ENCODE assay signal across 8 cellular contexts in the genomic region with DNA sequence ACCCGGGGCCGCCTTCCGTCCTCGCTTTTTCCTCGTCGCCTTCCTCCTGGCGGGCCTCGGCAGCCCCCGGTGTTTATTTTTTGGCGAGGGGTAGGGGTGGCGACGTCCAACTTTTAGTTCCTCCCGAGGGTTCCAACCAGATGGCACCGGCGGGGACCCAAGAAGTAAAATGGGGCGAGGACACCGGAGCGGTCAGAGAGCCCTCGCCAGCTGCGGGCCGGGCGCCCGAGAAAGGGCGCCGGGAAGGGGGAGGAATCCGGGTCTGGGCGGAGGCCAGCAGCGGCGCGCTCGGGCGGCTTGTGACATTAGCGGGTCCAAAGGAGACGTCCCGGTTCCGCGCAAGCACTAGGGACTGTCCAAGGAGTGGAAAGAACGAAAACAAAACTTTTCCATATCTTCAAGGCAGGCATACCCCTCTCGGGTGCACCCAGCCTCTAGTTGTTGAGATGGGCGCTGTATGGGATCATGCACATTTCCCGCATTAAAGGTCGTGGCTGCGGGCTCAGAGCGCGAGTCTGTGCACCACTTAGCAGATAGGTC. TPM values are rescaled to one million over a fixed set of nuclear protein-coding genes. Genes with fewer than 3 reads are reported as not detected.
DNase-seq lines count a peak whose midpoint lies in the region; ATAC-seq and TF ChIP-seq lines count a peak whose summit lies in the region.

No MANE protein-coding gene starts in this region.

- H3K18ac ChIP-seq in mesenchymal stem cell (ENCODE audit: low read depth in 1 of 2, low read length in 2 of 2) = peak overlapping the region; percentile 88 to 89

- H3K9me3 Mint-ChIP-seq in CD8-positive, alpha-beta T cell = no peaks in the 10 kb centered on the region
- H3K9me3 Mint-ChIP-seq in activated CD8-positive, alpha-beta T cell treated with anti-CD3 and anti-CD28 coated beads for 36 hours = no peaks in the 10 kb centered on the region

- peak overlapping the region; percentile 38 to 90 for H3K14ac ChIP-seq in mesenchymal stem cell (ENCODE audit: low read length in 2 of 2)

- H3K4me2 ChIP-seq in mesenchymal stem cell (ENCODE audit: low read length, poor library complexity, severe bottlenecking) = peak overlapping the region; percentile 51

- DNase-seq in CD8-positive, alpha-beta T cell = peak in 2 of 7 experiments; percentile 11 to 26
- peak; percentile 39 for DNase-seq in HK-2 (ENCODE audit: unreplicated experiment)
- DNase-seq in activated CD8-positive, alpha-beta T cell treated with anti-CD3 and anti-CD28 coated beads for 36 hours = peak; percentile 26
- no peak for DNase-seq in epithelial cell of esophagus (ENCODE audit: low read depth)
- peak; percentile 60 for DNase-seq in mesenchymal stem cell
- peak; percentile 59 for DNase-seq in superior temporal gyrus (ENCODE audit: extremely low spot score)

- H3K27me3 ChIP-seq in CD8-positive, alpha-beta T cell (ENCODE audit: insufficient read depth, low read length) = no peaks in the 10 kb centered on the region
- no peaks in the 10 kb centered on the region for H3K27me3 ChIP-seq in mesenchymal stem cell (ENCODE audit: control insufficient read depth in 1 of 2, insufficient read depth in 1 of 2, low read length in 2 of 2)

- H3K79me1 ChIP-seq in mesenchymal stem cell (replicated peaks; ENCODE audit: low read length, poor library complexity, severe bottlenecking) = peaks cover 9% of the 10 kb centered on the region

- H2BK120ac ChIP-seq in mesenchymal stem cell (ENCODE audit: low read depth, low read length) = peak overlapping the region; percentile 98

- H3K27ac Mint-ChIP-seq in CD8-positive, alpha-beta T cell = peak overlapping the region; percentile 76
- peak overlapping the region; percentile 55 for H3K27ac Mint-ChIP-seq in activated CD8-positive, alpha-beta T cell treated with anti-CD3 and anti-CD28 coated beads for 36 hours

- ATAC-seq in CD8-positive, alpha-beta T cell = peak; percentile 12
- ATAC-seq in GM19467 (IDR thresholded peaks at IDR 0.05; ENCODE audit: unreplicated experiment) = peak; percentile 9
- peak; percentile 22 for ATAC-seq in activated CD8-positive, alpha-beta T cell treated with anti-CD3 and anti-CD28 coated beads for 36 hours
- ATAC-seq in activated CD4-positive, CD25-positive, alpha-beta regulatory T cell treated with anti-CD3 and anti-CD28 coated beads, Interleukin-2, amount 50 U/mL, for 24 hours = no peak

- WGBS in mesenchymal stem cell = 2% methylated on average over 43 of the region's 45 CpGs

- no peaks in the 10 kb centered on the region for H3K4me1 ChIP-seq in CD8-positive, alpha-beta T cell (ENCODE audit: insufficient read depth, low read length)
- peaks cover 8% of the 10 kb centered on the region for H3K4me1 ChIP-seq in mesenchymal stem cell (ENCODE audit: control insufficient read depth, insufficient read depth, low read depth, low read length)

- peak overlapping the region; percentile 83 for H4K91ac ChIP-seq in mesenchymal stem cell (ENCODE audit: low read length)

- peak overlapping the region; percentile 82 to 92 for H3K4ac ChIP-seq in mesenchymal stem cell (ENCODE audit: low read depth in 1 of 2, low read length in 2 of 2)

- peak overlapping the region; percentile 58 for H2AFZ ChIP-seq in mesenchymal stem cell (ENCODE audit: low read depth, low read length)

- H2BK12ac ChIP-seq in mesenchymal stem cell (ENCODE audit: low read length in 2 of 2) = peak overlapping the region in 1 of 2 experiments; percentile 10

- peak overlapping the region; percentile 90 for H3K9ac ChIP-seq in mesenchymal stem cell (ENCODE audit: low read length)

- no peak for TF ChIP-seq CTCF in CD8-positive, alpha-beta T cell (IDR thresholded peaks at IDR 0.05)
- no peak for TF ChIP-seq CTCF in activated CD8-positive, alpha-beta T cell treated with anti-CD3 and anti-CD28 coated beads for 36 hours (IDR thresholded peaks at IDR 0.05)
- TF ChIP-seq CTCF in epithelial cell of esophagus (IDR thresholded peaks at IDR 0.05; ENCODE audit: insufficient read depth, low read depth, low read length, missing control alignments) = no peak

- peak overlapping the region in 1 of 2 experiments; percentile 51 for H3K23ac ChIP-seq in mesenchymal stem cell (ENCODE audit: low read length in 2 of 2)

- no peaks in the 10 kb centered on the region for H3K36me3 Mint-ChIP-seq in CD8-positive, alpha-beta T cell
- H3K36me3 Mint-ChIP-seq in activated CD8-positive, alpha-beta T cell treated with anti-CD3 and anti-CD28 coated beads for 36 hours (ENCODE audit: low read depth) = peaks cover 12% of the 10 kb centered on the region

- peaks cover 31% of the 10 kb centered on the region for H3K27me3 Mint-ChIP-seq in CD8-positive, alpha-beta T cell (ENCODE audit: low read depth)
- H3K27me3 Mint-ChIP-seq in activated CD8-positive, alpha-beta T cell treated with anti-CD3 and anti-CD28 coated beads for 36 hours = peaks cover 29% of the 10 kb centered on the region

- H2BK15ac ChIP-seq in mesenchymal stem cell (ENCODE audit: low read depth, poor library complexity, severe bottlenecking) = peak overlapping the region; percentile 98

- no peak overlapping the region for H2AK5ac ChIP-seq in mesenchymal stem cell (ENCODE audit: low read length, severe bottlenecking)

- peak overlapping the region; percentile 60 for H2BK5ac ChIP-seq in mesenchymal stem cell (ENCODE audit: low read depth, low read length, poor library complexity, severe bottlenecking)

- no peaks in the 10 kb centered on the region for H3K9me3 ChIP-seq in CD8-positive, alpha-beta T cell (ENCODE audit: low read length)
- no peaks in the 10 kb centered on the region for H3K9me3 ChIP-seq in mesenchymal stem cell (ENCODE audit: control insufficient read depth, low read length)

- POLR2A ChIA-PET in CD8-positive, alpha-beta T cell (lab: Charles Lee) = interaction anchor here (0.6 to 1.9 kb wide), 2 partner anchors 52 to 1384 kb away, joined by 4 to 5 read pairs; no protein-coding TSS in a partner anchor
- POLR2A ChIA-PET in activated CD8-positive, alpha-beta T cell treated with anti-CD3 and anti-CD28 coated beads for 36 hours (lab: Charles Lee) = no interaction called here

- peak overlapping the region; percentile 82 for H3K4me3 Mint-ChIP-seq in CD8-positive, alpha-beta T cell
- peak overlapping the region; percentile 78 for H3K4me3 Mint-ChIP-seq in activated CD8-positive, alpha-beta T cell treated with anti-CD3 and anti-CD28 coated beads for 36 hours

- H3K4me3 ChIP-seq in CD8-positive, alpha-beta T cell (ENCODE audit: low read depth, low read length) = peak overlapping the region; percentile 67
- H3K4me3 ChIP-seq in epithelial cell of esophagus (ENCODE audit: low read length) (peak overlapping the region; percentile 66), mesenchymal stem cell (ENCODE audit: insufficient read depth in 1 of 2, low read depth in 1 of 2, low read length in 2 of 2) (peak overlapping the region; percentile 76 to 96)

- peaks cover 21% of the 10 kb centered on the region for H3K4me1 Mint-ChIP-seq in CD8-positive, alpha-beta T cell (ENCODE audit: low read depth)
- H3K4me1 Mint-ChIP-seq in activated CD8-positive, alpha-beta T cell treated with anti-CD3 and anti-CD28 coated beads for 36 hours (ENCODE audit: low read depth) = peaks cover 17% of the 10 kb centered on the region

- no peak overlapping the region for H3K27ac ChIP-seq in CD8-positive, alpha-beta T cell (ENCODE audit: low read depth, low read length)
- peak overlapping the region; percentile 46 for H3K27ac ChIP-seq in mesenchymal stem cell (ENCODE audit: low read length, poor library complexity, severe bottlenecking)

- intact Hi-C loops in CD8-positive, alpha-beta T cell (cut with DNase I, micrococcal nuclease) = loop anchor here (2.0 to 10.0 kb wide), 5 partner anchors 53 to 817 kb away; partner anchors contain the start of genes DCUN1D4 (in 1 of the 2) and RASL11B (in 1 of the 2)
- intact Hi-C loops in activated CD8-positive, alpha-beta T cell treated with anti-CD3 and anti-CD28 coated beads for 36 hours (cut with micrococcal nuclease) = loop anchor here (5.0 to 10.0 kb wide), 2 partner anchors 112 to 285 kb away; no protein-coding TSS in a partner anchor

- no peaks in the 10 kb centered on the region for H3K36me3 ChIP-seq in CD8-positive, alpha-beta T cell (ENCODE audit: insufficient read depth, low read length)
- peaks cover 0 to 14% of the 10 kb centered on the region in 2 experiments for H3K36me3 ChIP-seq in mesenchymal stem cell (ENCODE audit: control insufficient read depth in 1 of 2, insufficient read depth in 2 of 2, low read depth in 1 of 2, low read length in 2 of 2)

- peak overlapping the region; percentile 76 for H4K8ac ChIP-seq in mesenchymal stem cell (ENCODE audit: low read length)

- CTCF ChIA-PET in CD8-positive, alpha-beta T cell (lab: Charles Lee) = no interaction called here
- CTCF ChIA-PET in activated CD8-positive, alpha-beta T cell treated with anti-CD3 and anti-CD28 coated beads for 36 hours (lab: Charles Lee) = interaction anchor here (3.1 kb wide), 1 partner anchor 72 kb away, joined by 10 read pairs; no protein-coding TSS in a partner anchor

RNA-seq across cellular contexts. Expression of gene USP46, which starts 0.7 kb away (rescaled TPM):
- total RNA-seq in CD8-positive, alpha-beta T cell = 1 to 10 TPM; 3.1 to 4.5 TPM
- 1 to 10 TPM; 2.8 TPM for total RNA-seq in activated CD8-positive, alpha-beta T cell treated with anti-CD3 and anti-CD28 coated beads for 36 hours
- polyA plus RNA-seq in mesenchymal stem cell (2013, experiment 1 of 2) = 48.6 TPM
- 51.3 TPM for polyA plus RNA-seq in mesenchymal stem cell (2013, experiment 2 of 2)

Comparison
In these comparisons a context has a peak if more than half of its experiments do, and no peak if none do; other contexts are left out.
1. ATAC-seq: peak in CD8-positive, alpha-beta T cell (single experiment), GM19467 (single experiment) and activated CD8-positive, alpha-beta T cell treated with anti-CD3 and anti-CD28 coated beads for 36 hours (single experiment); none in activated CD4-positive, CD25-positive, alpha-beta regulatory T cell treated with anti-CD3 and anti-CD28 coated beads, Interleukin-2, amount 50 U/mL, for 24 hours (0 of 2).
2. Peak in every context shown above with its lines, with median percentiles within 50 percentile points of each other: H3K4me3 ChIP-seq.